Comparison of ENCODE assay signal across 1 cellular context in genomic region chr9:976258-976804, GRCh38.
TF ChIP-seq lines count a peak whose summit lies in the region.

DMRT3 (plus strand) TSS chr9:976655; CDS start chr9:977002, 347 bp downstream.

TF ChIP-seq in HEK293, 187 proteins besides CTCF, POLR2A, EP300 and RAD21 (continued from another document and continues in another):
- peak; percentile 36; the same call in 1 of the 2 replicates for TF ChIP-seq ZBTB11 (tag by site-specific recombination; conservative IDR thresholded peaks at IDR 0.05; ENCODE audit: low read depth)
- TF ChIP-seq HIC1 (tag by site-specific recombination; IDR thresholded peaks at IDR 0.05), result no peak; the same call in 1 of the 2 replicates
- peak; percentile 42; the same call in 1 of the 2 replicates for TF ChIP-seq SP2 (tag by site-specific recombination; IDR thresholded peaks at IDR 0.05)
- TF ChIP-seq GLIS2 (tag by site-specific recombination; IDR thresholded peaks at IDR 0.05), result peak; percentile 83
- peak; percentile 94 for TF ChIP-seq PATZ1 (tag by site-specific recombination; IDR thresholded peaks at IDR 0.05)
- peak; percentile 71 for TF ChIP-seq PRDM1 (tag by site-specific recombination; IDR thresholded peaks at IDR 0.05)
- peak; percentile 72 for TF ChIP-seq ZIC2 (tag by site-specific recombination; IDR thresholded peaks at IDR 0.05)
- 0 out of 2 replicates have a peak, but pooled peaks have one; percentile 21 for TF ChIP-seq PRDM4 (tag by site-specific recombination; IDR thresholded peaks at IDR 0.05)
- no peak for TF ChIP-seq PRDM2 (tag by site-specific recombination; IDR thresholded peaks at IDR 0.05; ENCODE audit: borderline replicate concordance)
- TF ChIP-seq ZNF449 (tag by site-specific recombination; IDR thresholded peaks at IDR 0.05), result peak; percentile 48; the same call in 1 of the 2 replicates
- peak; percentile 74; the same call in 1 of the 2 replicates for TF ChIP-seq ZNF394 (tag by site-specific recombination; IDR thresholded peaks at IDR 0.05; ENCODE audit: borderline replicate concordance)
- peak; percentile 64; the same call in 1 of the 2 replicates for TF ChIP-seq ZFHX2 (tag by site-specific recombination; conservative IDR thresholded peaks at IDR 0.05)
- 0 out of 2 replicates have a peak, but pooled peaks have one; percentile 42 for TF ChIP-seq KLF16 (tag by site-specific recombination; IDR thresholded peaks at IDR 0.05)
- peak; percentile 73 for TF ChIP-seq WT1 (tag by site-specific recombination; IDR thresholded peaks at IDR 0.05)
- TF ChIP-seq KLF8 (tag by site-specific recombination; IDR thresholded peaks at IDR 0.05), result peak; percentile 40; the same call in 1 of the 2 replicates
- TF ChIP-seq ZNF76 (tag by site-specific recombination; IDR thresholded peaks at IDR 0.05; ENCODE audit: borderline replicate concordance, low read depth), result 0 out of 2 replicates have a peak, but pooled peaks have one; percentile 19
- no peak for TF ChIP-seq ZNF16 (tag by site-specific recombination; IDR thresholded peaks at IDR 0.05; ENCODE audit: low read depth)
- no peak for TF ChIP-seq ZNF768 (tag by site-specific recombination; IDR thresholded peaks at IDR 0.05)
- TF ChIP-seq HOXD13 (CRISPR knock-in tag; IDR thresholded peaks at IDR 0.05; ENCODE audit: borderline replicate concordance), result no peak
- TF ChIP-seq GLIS1 (tag by site-specific recombination; IDR thresholded peaks at IDR 0.05), result peak; percentile 30; the same call in 1 of the 2 replicates
- peak; percentile 74 for TF ChIP-seq ZNF335 (tag by site-specific recombination; conservative IDR thresholded peaks at IDR 0.05)
- peak; percentile 20; the same call in 1 of the 2 replicates for TF ChIP-seq ZXDB (tag by site-specific recombination; IDR thresholded peaks at IDR 0.05)
- TF ChIP-seq PRDM10 (tag by site-specific recombination; IDR thresholded peaks at IDR 0.05), result peak; percentile 19
- peak; percentile 60; the same call in 1 of the 2 replicates for TF ChIP-seq ZNF341 (tag by site-specific recombination; IDR thresholded peaks at IDR 0.05; ENCODE audit: low read depth)
- peak; percentile 55; the same call in 1 of the 2 replicates for TF ChIP-seq ZBTB10 (tag by site-specific recombination; IDR thresholded peaks at IDR 0.05)
- TF ChIP-seq ZBTB8A (tag by site-specific recombination; IDR thresholded peaks at IDR 0.05), result peak; percentile 91
